ENCODE assay signal across 30 cellular contexts in genomic region chr1:174060090-174060489, GRCh38. TPM values are rescaled to one million over a fixed set of nuclear protein-coding genes. Genes with fewer than 3 reads are reported as not detected.
DNase-seq lines count a peak whose midpoint lies in the region; ATAC-seq and TF ChIP-seq lines count a peak whose summit lies in the region.
"Had no signal": no experiment of that assay in that cellular context is flagged by ENCODE, and none has a peak within 500 bp of the region (broad histone marks: within the 10 kb centered on the region; RNA-seq: fewer than 3 reads in every experiment).

No MANE protein-coding gene starts in this region.

- DNase-seq in ACHN (peak; percentile 2), HK-2 (ENCODE audit: unreplicated experiment) (peak; percentile 5), SJCRH30 (peak in 1 of 2 experiments; percentile 9), epithelial cell of proximal tubule (ENCODE audit: low read depth) (peak; percentile 29), osteocyte (ENCODE audit: extremely low spot score, unreplicated experiment) (no peak)
- DNase-seq: activated CD4-positive, alpha-beta T cell treated with anti-CD3 and anti-CD28 coated beads, Interleukin-2, amount 10 ng/mL, durations not matched to agents 7 days and 5 days; activated gamma-delta T cell treated with Interleukin-2 at 50 U/mL for 16 hours; activated naive CD8-positive, alpha-beta T cell treated with anti-CD3 and anti-CD28 coated beads, Interleukin-2, amount 50 U/mL, for 24 hours; activated T-cell treated with anti-CD3 and anti-CD28 coated beads, Interleukin-2, amount 50 U/mL, for 24 hours; CD8-positive, alpha-beta T cell; DMS79; KBM-7; natural killer cell; NCI-H146; NCI-H2107; NCI-H446; NCI-H774; ovary; stimulated activated CD4-positive, alpha-beta T cell treated with anti-CD3 and anti-CD28 coated beads, Interleukin-2, amount 100 ng/mL, for 24 hours; stomach; T1000; transverse colon; WERI-Rb-1 had no signal

- no peaks in the 10 kb centered on the region for H3K4me1 Mint-ChIP-seq in osteocyte (ENCODE audit: unreplicated experiment)
- H3K4me1 Mint-ChIP-seq: activated CD4-positive, alpha-beta T cell treated with anti-CD3 and anti-CD28 coated beads, Interleukin-2, amount 10 ng/mL, durations not matched to agents 7 days and 5 days; brain; natural killer cell had no signal

- H3K36me3 ChIP-seq in SJCRH30: no peaks in the 10 kb centered on the region
- H3K36me3 ChIP-seq: ovary, stomach, transverse colon, WERI-Rb-1 had no signal

- H3K27me3 ChIP-seq in SJCRH30: no peaks in the 10 kb centered on the region
- H3K27me3 ChIP-seq: ovary, stomach, transverse colon had no signal

- H3K4me1 ChIP-seq in SJCRH30: peaks cover 4% of the 10 kb centered on the region; the same call in 1 of the 2 replicates
- H3K4me1 ChIP-seq: A549, stomach, transverse colon had no signal

- H3K27me3 Mint-ChIP-seq in osteocyte (ENCODE audit: unreplicated experiment): no peaks in the 10 kb centered on the region
- H3K27me3 Mint-ChIP-seq: activated CD4-positive, alpha-beta T cell treated with anti-CD3 and anti-CD28 coated beads, Interleukin-2, amount 10 ng/mL, durations not matched to agents 7 days and 5 days; activated T-cell treated with anti-CD3 and anti-CD28 coated beads, Interleukin-2, amount 50 U/mL, for 24 hours; brain had no signal

- TF ChIP-seq CTCF in epithelial cell of proximal tubule (conservative IDR thresholded peaks at IDR 0.05; ENCODE audit: low read depth, low read length) (no peak), osteocyte (IDR thresholded peaks at IDR 0.05) (no peak)

- ATAC-seq in HG02885 (IDR thresholded peaks at IDR 0.05; ENCODE audit: poor library complexity, unreplicated experiment) (no peak), GM19328 (IDR thresholded peaks at IDR 0.05; ENCODE audit: unreplicated experiment) (no peak), HG02798 (IDR thresholded peaks at IDR 0.05; ENCODE audit: poor library complexity, unreplicated experiment) (no peak)
- ATAC-seq: A549; activated naive CD8-positive, alpha-beta T cell treated with anti-CD3 and anti-CD28 coated beads, Interleukin-2, amount 50 U/mL, for 24 hours; CD8-positive, alpha-beta T cell; natural killer cell had no signal

- H3K27ac Mint-ChIP-seq in osteocyte (ENCODE audit: unreplicated experiment): no peak overlapping the region
- H3K27ac Mint-ChIP-seq: activated CD4-positive, alpha-beta T cell treated with anti-CD3 and anti-CD28 coated beads, Interleukin-2, amount 10 ng/mL, durations not matched to agents 7 days and 5 days; activated naive CD8-positive, alpha-beta T cell treated with anti-CD3 and anti-CD28 coated beads, Interleukin-2, amount 50 U/mL, for 24 hours; activated T-cell treated with anti-CD3 and anti-CD28 coated beads, Interleukin-2, amount 50 U/mL, for 24 hours; B cell; brain; CD8-positive, alpha-beta T cell; natural killer cell had no signal

- no peaks in the 10 kb centered on the region for H3K9me3 Mint-ChIP-seq in osteocyte (ENCODE audit: unreplicated experiment)
- H3K9me3 Mint-ChIP-seq: activated CD4-positive, alpha-beta T cell treated with anti-CD3 and anti-CD28 coated beads, Interleukin-2, amount 10 ng/mL, durations not matched to agents 7 days and 5 days; activated naive CD8-positive, alpha-beta T cell treated with anti-CD3 and anti-CD28 coated beads, Interleukin-2, amount 50 U/mL, for 24 hours; activated T-cell treated with anti-CD3 and anti-CD28 coated beads, Interleukin-2, amount 50 U/mL, for 24 hours; CD8-positive, alpha-beta T cell; natural killer cell had no signal

- 0 out of 2 replicates have a peak overlapping the region, but pooled peaks have one; percentile 28 for H3K27ac ChIP-seq in SJCRH30
- H3K27ac ChIP-seq: A549, ovary, stomach, transverse colon, WERI-Rb-1 had no signal

- no peaks in the 10 kb centered on the region for H3K9me3 ChIP-seq in SJCRH30 (replicated peaks)
- H3K9me3 ChIP-seq: A549, ovary, stomach, transverse colon had no signal

- H3K36me3 Mint-ChIP-seq in osteocyte (ENCODE audit: unreplicated experiment): no peaks in the 10 kb centered on the region
- H3K36me3 Mint-ChIP-seq: brain; CD8-positive, alpha-beta T cell; natural killer cell had no signal

- no peak overlapping the region for H3K4me3 ChIP-seq in SJCRH30
- H3K4me3 ChIP-seq in epithelial cell of proximal tubule (ENCODE audit: low read depth, low read length): no peak overlapping the region
- H3K4me3 ChIP-seq: A549, ovary, smooth muscle cell, stomach, transverse colon had no signal

- in situ Hi-C loops in ACHN (cut with HindIII; ENCODE audit: low pct_ligation_motif_present, low pct_unique_long_range_greater_than_20kb, low sequenced_read_pairs): no loop called here

- H3K4me3 Mint-ChIP-seq in osteocyte (ENCODE audit: unreplicated experiment): no peak overlapping the region
- H3K4me3 Mint-ChIP-seq: activated CD4-positive, alpha-beta T cell treated with anti-CD3 and anti-CD28 coated beads, Interleukin-2, amount 10 ng/mL, durations not matched to agents 7 days and 5 days; activated naive CD8-positive, alpha-beta T cell treated with anti-CD3 and anti-CD28 coated beads, Interleukin-2, amount 50 U/mL, for 24 hours; activated T-cell treated with anti-CD3 and anti-CD28 coated beads, Interleukin-2, amount 50 U/mL, for 24 hours; B cell; brain; CD8-positive, alpha-beta T cell; natural killer cell had no signal

RNA-seq across cellular contexts. Expression of gene RC3H1, which starts 37.9 kb away (rescaled TPM):
- 22.6 and 25.6 TPM in 2 replicates for total RNA-seq in SJCRH30 (2014; rRNA removed; shearing (Covaris generic))
- 9.5 and 11.5 TPM in 2 replicates for total RNA-seq in epithelial cell of proximal tubule
- total RNA-seq in osteocyte: 32.9 and 33.6 TPM in 2 replicates
